In the genomic region with DNA sequence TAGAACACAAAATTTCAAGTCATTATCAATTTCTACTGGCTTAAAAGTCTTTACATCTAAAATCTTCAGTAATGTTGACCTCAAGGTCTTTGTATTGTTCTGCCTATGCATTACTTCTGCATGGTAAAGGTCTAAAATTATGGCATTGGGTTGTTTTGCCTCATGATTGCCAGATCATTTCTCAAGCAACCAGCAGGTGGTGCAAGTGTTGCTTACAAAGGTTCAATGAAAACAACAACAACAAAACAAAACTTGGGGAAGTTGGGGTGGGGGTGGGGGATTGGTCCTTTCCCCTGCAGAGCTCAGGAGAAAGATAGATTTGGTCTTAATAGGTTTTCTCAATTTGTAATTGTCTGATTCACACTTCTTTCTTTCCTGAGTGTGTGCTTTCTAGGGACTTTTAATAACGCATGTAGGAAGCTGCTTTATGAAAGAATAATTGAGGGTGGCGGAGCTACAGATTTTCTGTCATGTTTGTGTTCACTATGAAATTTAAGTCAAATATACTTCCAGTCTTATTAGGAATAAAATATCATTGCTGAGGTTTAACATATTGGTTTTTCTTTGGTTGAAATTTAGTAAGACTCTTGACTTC, we compare ENCODE assay signal across 9 cellular contexts.
DNase-seq lines count a peak whose midpoint lies in the region; ATAC-seq, FAIRE-seq and TF ChIP-seq lines count a peak whose summit lies in the region.
"Had no signal": no experiment of that assay in that cellular context is flagged by ENCODE, and none has a peak within 500 bp of the region (broad histone marks: within the 10 kb centered on the region; RNA-seq: fewer than 3 reads in every experiment).

No MANE protein-coding gene starts in this region.

- POLR2A ChIA-PET in A673 (lab: Charles Lee; ENCODE audit: low non-redundant PET): no interaction called here

- no peaks in the 10 kb centered on the region for H3K36me3 Mint-ChIP-seq in glutamatergic neuron (ENCODE audit: unreplicated experiment)
- H3K36me3 Mint-ChIP-seq: T-cell had no signal

- no TSS peak for BruUV-seq in A673 (replicated peaks; lab: Mats Ljungman, UMichigan)

- DNase-seq in A673 (ENCODE audit: low spot score) (peak; percentile 31), GM13977 (ENCODE audit: low spot score) (peak; percentile 7), RKO (ENCODE audit: low spot score) (peak; percentile 19), glutamatergic neuron (no peak), RCC 7860 (ENCODE audit: low spot score) (no peak), right atrium auricular region (ENCODE audit: low spot score) (no peak), AML-193 (lab: John Stamatoyannopoulos, UW) (no peak)
- DNase-seq: T-cell had no signal

- ATAC-seq in HG03045 (IDR thresholded peaks at IDR 0.05; ENCODE audit: unreplicated experiment): no peak
- ATAC-seq: T-cell had no signal

- intact Hi-C loops in A673 (cut with micrococcal nuclease; ENCODE audit: unreplicated experiment): loop anchor here (5.0 kb wide), 1 partner anchor 798 kb away; no protein-coding TSS in a partner anchor

- no peaks in the 10 kb centered on the region for H3K4me1 Mint-ChIP-seq in glutamatergic neuron (ENCODE audit: low read depth, unreplicated experiment)
- H3K4me1 Mint-ChIP-seq: T-cell had no signal

- peaks cover 7% of the 10 kb centered on the region for H3K27me3 ChIP-seq in A673 (replicated peaks; ENCODE audit: insufficient read depth, low read depth, low read length, poor library complexity)
- no peaks in the 10 kb centered on the region for H3K27me3 ChIP-seq in right atrium auricular region

- no peak for FAIRE-seq in RCC 7860 (lab: Jason Lieb, UNC)

- H3K27ac ChIP-seq in A673 (ENCODE audit: low read depth, low read length, poor library complexity, severe bottlenecking) (no peak overlapping the region), right atrium auricular region (no peak overlapping the region)

- H3K9me3 ChIP-seq in A673 (ENCODE audit: low read depth, low read length, poor library complexity, severe bottlenecking) (no peaks in the 10 kb centered on the region), right atrium auricular region (no peaks in the 10 kb centered on the region)

- H3K9me3 Mint-ChIP-seq in glutamatergic neuron (ENCODE audit: unreplicated experiment): no peaks in the 10 kb centered on the region
- H3K9me3 Mint-ChIP-seq: T-cell had no signal

- CTCF ChIA-PET in A673 (lab: Charles Lee): no interaction called here

- H3K4me3 Mint-ChIP-seq in glutamatergic neuron (ENCODE audit: unreplicated experiment): no peak overlapping the region
- H3K4me3 Mint-ChIP-seq: T-cell had no signal

- H3K4me1 ChIP-seq in A673 (ENCODE audit: insufficient read depth, low read length, poor library complexity, severe bottlenecking): no peaks in the 10 kb centered on the region
- H3K4me1 ChIP-seq in right atrium auricular region: no peaks in the 10 kb centered on the region

- H3K27ac Mint-ChIP-seq in glutamatergic neuron (ENCODE audit: unreplicated experiment): no peak overlapping the region
- H3K27ac Mint-ChIP-seq: T-cell had no signal

- H3K36me3 ChIP-seq in A673 (ENCODE audit: insufficient read depth, low read length, poor library complexity, severe bottlenecking): no peaks in the 10 kb centered on the region
- H3K36me3 ChIP-seq in right atrium auricular region: no peaks in the 10 kb centered on the region

- H3K4me3 ChIP-seq in A673 (ENCODE audit: low read depth, low read length, poor library complexity, severe bottlenecking): no peak overlapping the region
- no peak overlapping the region for H3K4me3 ChIP-seq in right atrium auricular region

- H3K27me3 Mint-ChIP-seq in glutamatergic neuron (ENCODE audit: unreplicated experiment): no peaks in the 10 kb centered on the region

- TF ChIP-seq CTCF in A673 (conservative IDR thresholded peaks at IDR 0.05; ENCODE audit: low read depth, low read length) (peak; percentile 58), GM13977 (IDR thresholded peaks at IDR 0.05; ENCODE audit: extremely low read depth, insufficient read depth, missing control alignments) (peak; percentile 59), glutamatergic neuron (IDR thresholded peaks at IDR 0.05; ENCODE audit: partially characterized antibody, unreplicated experiment) (peak; percentile 45), right atrium auricular region (IDR thresholded peaks at IDR 0.05) (peak in 1 of 2 donors; percentile 36)

- in situ Hi-C loops in GM13977 (cut with MboI; ENCODE audit: low pct_unique_long_range_greater_than_20kb, low sequenced_read_pairs, unreplicated experiment): no loop called here

Comparison
In these comparisons a context has a peak if more than half of its experiments do, and no peak if none do; other contexts are left out.
1. DNase-seq: peak in A673 (single experiment), GM13977 (single experiment) and RKO (single experiment); none in glutamatergic neuron (single experiment), RCC 7860 (single experiment), right atrium auricular region (single experiment) and AML-193 (0 of 2).